In the genomic region with DNA sequence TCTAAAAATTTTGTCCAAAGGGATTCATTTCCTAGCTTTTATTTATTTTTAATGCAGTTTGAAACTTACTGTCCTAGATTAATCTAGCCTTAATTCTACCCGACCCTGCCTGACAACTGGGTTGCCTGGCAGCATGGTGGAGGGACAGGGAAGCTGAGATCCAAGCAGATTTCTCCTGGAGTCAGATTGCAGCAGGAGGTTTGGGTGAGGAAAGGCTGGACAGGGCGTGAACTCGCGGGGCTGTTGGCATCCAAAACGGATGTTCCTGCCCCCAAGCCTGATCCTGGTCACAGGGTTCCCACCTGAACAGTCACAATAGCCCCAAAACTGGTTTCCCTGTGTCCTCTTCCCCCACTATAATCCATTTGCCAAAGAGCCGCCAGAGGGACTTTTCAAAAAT, we compare ENCODE assay signal across 26 cellular contexts. TPM values are rescaled to one million over a fixed set of nuclear protein-coding genes. Genes with fewer than 3 reads are reported as not detected.
DNase-seq lines count a peak whose midpoint lies in the region.
"Had no signal": no experiment of that assay in that cellular context is flagged by ENCODE, and none has a peak within 500 bp of the region (broad histone marks: within the 10 kb centered on the region; RNA-seq: fewer than 3 reads in every experiment).

No MANE protein-coding gene starts in this region.

- DNase-seq in DMS 273 (lab: John Stamatoyannopoulos, UW; ENCODE audit: unreplicated experiment) (peak; percentile 42), DMS 273 treated with DMSO at 0.1 percent for 48 hours (lab: John Stamatoyannopoulos, UW) (no peak), adipocyte (ENCODE audit: low read depth) (peak; percentile 2), myocyte (ENCODE audit: low read depth) (peak; percentile 60), NCI-H69 (lab: John Stamatoyannopoulos, UW) (no peak), NCI-H187 (lab: John Stamatoyannopoulos, UW) (no peak)
- no peak for DNase-seq in central memory CD4-positive, alpha-beta T cell
- DNase-seq: activated CD4-positive, alpha-beta T cell treated with anti-CD3 and anti-CD28 coated beads for 4 hours; activated T-cell treated with anti-CD3 and anti-CD28 coated beads, Interleukin-2, amount 50 U/mL, for 24 hours; body of pancreas; CD4-positive, CD25-positive, alpha-beta regulatory T cell; effector memory CD4-positive, alpha-beta T cell; foreskin melanocyte; hippocampal formation; immature natural killer cell; naive thymus-derived CD8-positive, alpha-beta T cell; NCI-H146; NCI-H446; NCI-H82; occipital lobe; SHP77 treated with DMSO at 0.1 percent for 48 hours; stimulated activated CD4-positive, alpha-beta T cell treated with anti-CD3 and anti-CD28 coated beads, Interleukin-2, amount 100 ng/mL, for 48 hours had no signal

- H3K9me3 ChIP-seq in adipocyte (ENCODE audit: control insufficient read depth, low read length), result no peaks in the 10 kb centered on the region
- H3K9me3 ChIP-seq in subcutaneous abdominal adipose tissue (ENCODE audit: control insufficient read depth in 5 of 5, low read length in 5 of 5), result no peaks in the 10 kb centered on the region
- H3K9me3 ChIP-seq: body of pancreas, suprapubic skin had no signal

- no peaks in the 10 kb centered on the region for H3K27me3 ChIP-seq in adipocyte (replicated peaks; ENCODE audit: control insufficient read depth, insufficient read depth, low read length)
- no peaks in the 10 kb centered on the region for H3K27me3 ChIP-seq in subcutaneous abdominal adipose tissue (ENCODE audit: control insufficient read depth in 5 of 5, insufficient read depth in 4 of 5, low read length in 5 of 5)
- H3K27me3 ChIP-seq: body of pancreas, suprapubic skin had no signal

- H3K36me3 ChIP-seq in adipocyte (ENCODE audit: control insufficient read depth, insufficient read depth, low read length, severe bottlenecking), result peaks cover 5% of the 10 kb centered on the region
- H3K36me3 ChIP-seq in subcutaneous abdominal adipose tissue (ENCODE audit: control insufficient read depth in 5 of 5, insufficient read depth in 5 of 5, low read length in 5 of 5), result peaks cover 0 to 12% (median 5%) of the 10 kb centered on the region in 5 donors

- H3K4me3 ChIP-seq in adipocyte (ENCODE audit: low read length) (no peak overlapping the region), subcutaneous abdominal adipose tissue (ENCODE audit: low read depth in 1 of 5, low read length in 5 of 5) (no peak overlapping the region)
- H3K4me3 ChIP-seq: body of pancreas, suprapubic skin had no signal

- peaks cover 47% of the 10 kb centered on the region for H3K4me1 ChIP-seq in adipocyte (ENCODE audit: control insufficient read depth, insufficient read depth, low read length)
- peaks cover 6 to 36% (median 28%) of the 10 kb centered on the region in 5 donors for H3K4me1 ChIP-seq in subcutaneous abdominal adipose tissue (ENCODE audit: control insufficient read depth in 5 of 5, insufficient read depth in 5 of 5, low read length in 5 of 5)

- H3K9ac ChIP-seq in adipocyte (ENCODE audit: low read length) (peak overlapping the region; percentile 27), subcutaneous abdominal adipose tissue (ENCODE audit: low read length in 5 of 5) (peak overlapping the region in 1 of 5 donors; percentile 27)

- peak overlapping the region; percentile 34 for H3K27ac ChIP-seq in subcutaneous abdominal adipose tissue (ENCODE audit: low read depth, low read length)
- H3K27ac ChIP-seq: 22Rv1, suprapubic skin had no signal

RNA-seq across cellular contexts. Expression of a gene that starts 23.2 kb away (rescaled TPM):
- total RNA-seq in myocyte, result 6.8 and 9.8 TPM in 2 replicates
- polyA plus RNA-seq in myocyte (2012), result 3.3 TPM
- total RNA-seq: OCI-LY7 had no signal

RNA-seq across cellular contexts. Expression of a gene that starts 31.7 kb away (rescaled TPM):
- 17.3 and 18.8 TPM in 2 replicates for total RNA-seq in myocyte
- polyA plus RNA-seq in myocyte (2012), result 7.6 TPM

RNA-seq across cellular contexts. Expression of a gene that starts 57.2 kb away (rescaled TPM):
- total RNA-seq in myocyte, result 85.9 and 91.8 TPM in 2 replicates
- 71.9 TPM for polyA plus RNA-seq in myocyte (2012)

Comparison
In these comparisons a context has a peak if more than half of its experiments do, and no peak if none do; other contexts are left out.
1. DNase-seq: peak in DMS 273 (single experiment), adipocyte (single experiment) and myocyte (single experiment); none in DMS 273 treated with DMSO at 0.1 percent for 48 hours (single experiment), NCI-H69 (single experiment), central memory CD4-positive, alpha-beta T cell (single experiment) and NCI-H187 (0 of 2).